ENCODE assay signal across 12 cellular contexts in genomic region chr14:63986789-63987533, GRCh38.
DNase-seq lines count a peak whose midpoint lies in the region; ATAC-seq, FAIRE-seq and TF ChIP-seq lines count a peak whose summit lies in the region.
"Had no signal": no experiment of that assay in that cellular context is flagged by ENCODE, and none has a peak within 500 bp of the region (broad histone marks: within the 10 kb centered on the region; RNA-seq: fewer than 3 reads in every experiment).

No MANE protein-coding gene starts in this region.

- H3K27me3 ChIP-seq in lower lobe of right lung (ENCODE audit: low read depth), result no peaks in the 10 kb centered on the region
- H3K27me3 ChIP-seq in HepG2 (ENCODE audit: control insufficient read depth in 1 of 2, insufficient read depth in 2 of 2, low read length in 2 of 2), result no peaks in the 10 kb centered on the region
- H3K27me3 ChIP-seq in ovary, result no peaks in the 10 kb centered on the region

- DNase-seq in EL, result peak; percentile 29
- peak; percentile 26 for DNase-seq in NCI-H2107 (lab: John Stamatoyannopoulos, UW)
- DNase-seq in epithelial cell of prostate (ENCODE audit: low read depth, low spot score), result peak; percentile 56
- no peak for DNase-seq in omental fat pad (ENCODE audit: low spot score)
- no peak for DNase-seq in lower lobe of right lung
- no peak for DNase-seq in SHP77 treated with DMSO at 0.1 percent for 48 hours (lab: John Stamatoyannopoulos, UW)
- no peak for DNase-seq in HepG2 (ENCODE audit: low spot score)
- no peak for DNase-seq in ovary
- DNase-seq: activated T-cell treated with anti-CD3 and anti-CD28 coated beads, Interleukin-2, amount 50 U/mL, for 24 hours; cerebellar nuclear complex; GF-D8 had no signal

- H3K79me2 ChIP-seq in HepG2 (ENCODE audit: insufficient read depth, low read length), result no peaks in the 10 kb centered on the region

- no peaks in the 10 kb centered on the region for H3K9me3 ChIP-seq in lower lobe of right lung
- no peaks in the 10 kb centered on the region for H3K9me3 ChIP-seq in HepG2 (ENCODE audit: low read length)
- H3K9me3 ChIP-seq in ovary, result no peaks in the 10 kb centered on the region

- TF ChIP-seq POLR2A in HepG2 (IDR thresholded peaks at IDR 0.05; ENCODE audit: insufficient read depth in 1 of 2, low read depth in 2 of 2, low read length in 2 of 2) (no peak), ovary (IDR thresholded peaks at IDR 0.05) (no peak)

- no peaks in the 10 kb centered on the region for H3K4me1 ChIP-seq in lower lobe of right lung
- no peaks in the 10 kb centered on the region for H3K4me1 ChIP-seq in HepG2 (ENCODE audit: insufficient read depth, low read length)
- H3K4me1 ChIP-seq in ovary (ENCODE audit: insufficient read depth), result no peaks in the 10 kb centered on the region

- ATAC-seq in omental fat pad (ENCODE audit: low FRiP score), result peak; percentile 78
- ATAC-seq in lower lobe of right lung, result no peak
- ATAC-seq in HepG2, result no peak

- H2AFZ ChIP-seq in HepG2 (ENCODE audit: low read length), result no peak overlapping the region

- H4K20me1 ChIP-seq in HepG2 (ENCODE audit: insufficient read depth, low read length), result no peaks in the 10 kb centered on the region

- H3K9ac ChIP-seq in HepG2 (ENCODE audit: insufficient read depth, low read depth, low read length), result no peak overlapping the region

- BruUV-seq in HepG2 (replicated peaks; lab: Mats Ljungman, UMichigan), result no TSS peak

- H3K27ac ChIP-seq in epithelial cell of prostate, result no peak overlapping the region
- H3K27ac ChIP-seq in lower lobe of right lung, result no peak overlapping the region
- H3K27ac ChIP-seq in HepG2 (ENCODE audit: extremely low read length, insufficient read depth, low read length), result no peak overlapping the region
- no peak overlapping the region for H3K27ac ChIP-seq in ovary

- peaks cover 37% of the 10 kb centered on the region for H3K36me3 ChIP-seq in lower lobe of right lung
- no peaks in the 10 kb centered on the region; a peak in 1 of 5 replicates for H3K36me3 ChIP-seq in HepG2 (replicated peaks in 1 of 2; ENCODE audit: control insufficient read depth in 1 of 2, insufficient read depth in 2 of 2, low read length in 2 of 2)
- no peaks in the 10 kb centered on the region for H3K36me3 ChIP-seq in ovary

- in situ Hi-C loops in HepG2 (cut with HindIII; ENCODE audit: extremely low pct_ligation_motif_present, low pct_unique_long_range_greater_than_20kb), result no loop called here

- POLR2A ChIA-PET in HepG2 (lab: Yijun Ruan, JAX), result no interaction called here

- FAIRE-seq in HepG2 (lab: Jason Lieb, UNC), result no peak
- FAIRE-seq: H1 had no signal

- CTCF ChIA-PET in HepG2 (lab: Yijun Ruan, JAX; ENCODE audit: low intra/inter-chr PET ratio, low total read pairs), result no interaction called here

- H3K4me2 ChIP-seq in HepG2 (ENCODE audit: low read depth, low read length), result no peak overlapping the region

- TF ChIP-seq CTCF in omental fat pad (IDR thresholded peaks at IDR 0.05) (no peak), lower lobe of right lung (IDR thresholded peaks at IDR 0.05) (no peak), HepG2 (CRISPR knock-in tag; IDR thresholded peaks at IDR 0.05) (no peak), ovary (IDR thresholded peaks at IDR 0.05) (no peak)

- WGBS in HepG2 (ENCODE audit: low lambda C conversion rate), result 94% methylated on average over 15 of the region's 15 CpGs
- 90 to 94% (median 91%) methylated on average over 15 of the region's 15 CpGs for WGBS in ovary, 3 donors

- TF ChIP-seq RAD21 in HepG2 (CRISPR knock-in tag; IDR thresholded peaks at IDR 0.05), result no peak

- intact Hi-C loops in lower lobe of right lung (cut with DNase I) (no loop called here), HepG2 (cut with micrococcal nuclease; ENCODE audit: unreplicated experiment) (no loop called here), ovary (cut with DNase I) (no loop called here)

- H3K4me3 ChIP-seq in lower lobe of right lung, result no peak overlapping the region
- H3K4me3 ChIP-seq in HepG2 (replicated peaks in 1 of 3; ENCODE audit: insufficient read depth in 1 of 3, low read depth in 2 of 3, low read length in 3 of 3), result no peak overlapping the region
- H3K4me3 ChIP-seq in ovary, result no peak overlapping the region

- no peak for TF ChIP-seq EP300 in HepG2 (IDR thresholded peaks at IDR 0.05; ENCODE audit: low read depth in 2 of 2, low read length in 2 of 2)
- no peak for TF ChIP-seq EP300 in HepG2 (CRISPR knock-in tag; IDR thresholded peaks at IDR 0.05; ENCODE audit: borderline replicate concordance)
- no peak for TF ChIP-seq EP300 in ovary (IDR thresholded peaks at IDR 0.05)

TF ChIP-seq in HepG2, 621 proteins besides CTCF, POLR2A, EP300 and RAD21:
- TF ChIP-seq MZF1 (CRISPR knock-in tag; IDR thresholded peaks at IDR 0.05; ENCODE audit: borderline replicate concordance) (no peak), ZNF512 (CRISPR knock-in tag; IDR thresholded peaks at IDR 0.05) (no peak), ZNF772 (CRISPR knock-in tag; IDR thresholded peaks at IDR 0.05) (no peak), ZNF234 (CRISPR knock-in tag; conservative IDR thresholded peaks at IDR 0.05) (no peak)

Comparison
In these comparisons a context has a peak if more than half of its experiments do, and no peak if none do; other contexts are left out.
1. DNase-seq: peak in EL (single experiment), NCI-H2107 (single experiment) and epithelial cell of prostate (single experiment); none in omental fat pad (single experiment), lower lobe of right lung (single experiment), SHP77 treated with DMSO at 0.1 percent for 48 hours (single experiment), HepG2 (single experiment) and ovary (0 of 5).